Comparison of ENCODE assay signal across 38 cellular contexts in the genomic region with DNA sequence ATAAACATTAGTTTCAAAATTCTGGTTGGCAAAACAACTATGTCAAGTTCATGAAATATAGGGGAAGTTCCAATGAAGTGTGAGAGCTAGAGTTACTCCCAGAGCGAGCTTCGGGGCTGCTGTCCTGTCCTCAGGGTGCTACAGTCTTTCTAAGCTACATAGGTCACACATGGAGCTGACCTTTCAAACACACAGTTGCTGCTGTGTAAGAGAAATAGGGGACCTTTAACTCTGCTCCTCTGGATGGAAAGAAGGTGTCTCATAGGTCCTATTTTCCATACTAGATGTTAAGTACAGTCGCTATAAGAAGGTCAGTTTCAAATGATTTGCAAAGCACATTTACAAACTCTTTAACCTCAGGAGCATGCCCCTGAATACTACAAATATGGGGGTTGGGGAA. TPM values are rescaled to one million over a fixed set of nuclear protein-coding genes. Genes with fewer than 3 reads are reported as not detected.
"Had no signal": no experiment of that assay in that cellular context is flagged by ENCODE, and none has a peak within 500 bp of the region (broad histone marks: within the 10 kb centered on the region; RNA-seq: fewer than 3 reads in every experiment).

No MANE protein-coding gene starts in this region.

- H3K9me3 ChIP-seq: MG63 had no signal

- H3K27me3 ChIP-seq: MG63 had no signal

- H3K27ac ChIP-seq: KMS-11 had no signal

- H3K9ac ChIP-seq: KMS-11 had no signal

- DNase-seq: Kasumi-1, KG1, MG63, MM.1S, MV-4-11, NCI-H1048, NCI-H1092, NCI-H1092 treated with DMSO at 0.1 percent for 48 hours, NCI-H1105, NCI-H1105 treated with DMSO at 0.1 percent for 48 hours, NCI-H1417, NCI-H1417 treated with DMSO at 0.1 percent for 48 hours, NCI-H1436, NCI-H1436 treated with DMSO at 0.1 percent for 48 hours, NCI-H146, NCI-H1694, NCI-H1694 treated with DMSO at 0.1 percent for 48 hours, NCI-H187, NCI-H187 treated with DMSO at 0.1 percent for 48 hours, NCI-H1930, NCI-H2029, NCI-H2029 treated with DMSO at 0.1 percent for 48 hours, NCI-H2081, NCI-H2081 treated with DMSO at 0.1 percent for 48 hours, NCI-H2107, NCI-H2171, NCI-H2171 treated with DMSO at 0.1 percent for 48 hours, NCI-H2227 treated with DMSO at 0.1 percent for 48 hours, NCI-H226, NCI-H345, NCI-H446, NCI-H446 treated with DMSO at 0.1 percent for 48 hours, NCI-H510A had no signal

- H3K4me3 ChIP-seq: MG63 had no signal

- H3K4me2 ChIP-seq: KMS-11 had no signal

- H3K36me3 ChIP-seq: MG63 had no signal

RNA-seq across cellular contexts. Expression of a gene that starts 6.3 kb away (rescaled TPM):
- total RNA-seq: LHCN-M2, M059J, MCF 10A, NCI-H460 had no signal

RNA-seq across cellular contexts. Expression of a gene that starts 38.4 kb away (rescaled TPM):
- total RNA-seq: LHCN-M2, MCF 10A, NCI-H460 had no signal
